Comparison of ENCODE assay signal across 10 cellular contexts in genomic region chr18:34223893-34224422, GRCh38. TPM values are rescaled to one million over a fixed set of nuclear protein-coding genes. Genes with fewer than 3 reads are reported as not detected.
A peak's percentile ranks its signal among the peaks of the same experiment; 100 is the strongest.
DNase-seq lines count a peak whose midpoint lies in the region; ATAC-seq and TF ChIP-seq lines count a peak whose summit lies in the region.
"Had no signal": no experiment of that assay in that cellular context is flagged by ENCODE, and none has a peak within 500 bp of the region (broad histone marks: within the 10 kb centered on the region; RNA-seq: fewer than 3 reads in every experiment).

No MANE protein-coding gene starts in this region.

- H3K27me3 Mint-ChIP-seq in activated naive CD4-positive, alpha-beta T cell treated with anti-CD3 and anti-CD28 coated beads, Interleukin-2, amount 10 ng/mL, durations not matched to agents 7 days and 5 days: peaks cover 40% of the 10 kb centered on the region

- H3K36me3 Mint-ChIP-seq in activated naive CD4-positive, alpha-beta T cell treated with anti-CD3 and anti-CD28 coated beads, Interleukin-2, amount 10 ng/mL, durations not matched to agents 7 days and 5 days: no peaks in the 10 kb centered on the region

- ATAC-seq in right cardiac atrium (no peak), HG02642 (IDR thresholded peaks at IDR 0.05; ENCODE audit: poor library complexity, unreplicated experiment) (no peak), HG02759 (IDR thresholded peaks at IDR 0.05; ENCODE audit: unreplicated experiment) (no peak), GM18907 (IDR thresholded peaks at IDR 0.05; ENCODE audit: unreplicated experiment) (no peak)

- peaks cover 2% of the 10 kb centered on the region for H3K4me1 Mint-ChIP-seq in activated naive CD4-positive, alpha-beta T cell treated with anti-CD3 and anti-CD28 coated beads, Interleukin-2, amount 10 ng/mL, durations not matched to agents 7 days and 5 days

- in situ Hi-C loops in GM13976 (cut with MboI; ENCODE audit: low sequenced_read_pairs, unreplicated experiment): no loop called here

- no peak overlapping the region for H3K9ac ChIP-seq in skeletal muscle satellite cell (ENCODE audit: low read depth, low read length)

- no peak overlapping the region for H3K27ac ChIP-seq in SJCRH30
- no peak overlapping the region for H3K27ac ChIP-seq in right cardiac atrium (ENCODE audit: low read length)

- H3K9me3 Mint-ChIP-seq in activated naive CD4-positive, alpha-beta T cell treated with anti-CD3 and anti-CD28 coated beads, Interleukin-2, amount 10 ng/mL, durations not matched to agents 7 days and 5 days: no peaks in the 10 kb centered on the region

- no peak for TF ChIP-seq CTCF in GM13976 (IDR thresholded peaks at IDR 0.05; ENCODE audit: borderline replicate concordance, control extremely low read depth, extremely low read depth, insufficient read depth, missing control alignments)

- no peak overlapping the region for H3K4me3 Mint-ChIP-seq in activated naive CD4-positive, alpha-beta T cell treated with anti-CD3 and anti-CD28 coated beads, Interleukin-2, amount 10 ng/mL, durations not matched to agents 7 days and 5 days

- H3K4me3 ChIP-seq in SJCRH30 (peak overlapping the region; percentile 55), right cardiac atrium (ENCODE audit: low read length) (peak overlapping the region; percentile 59), skeletal muscle satellite cell (ENCODE audit: low read length) (peak overlapping the region; percentile 70)

- DNase-seq in GM13976 (ENCODE audit: low spot score) (peak; percentile 36), SJCRH30 (no peak), right cardiac atrium (no peak)
- no peak for DNase-seq in activated naive CD4-positive, alpha-beta T cell treated with anti-CD3 and anti-CD28 coated beads, Interleukin-2, amount 10 ng/mL, durations not matched to agents 7 days and 5 days
- DNase-seq: activated CD4-positive, CD25-positive, alpha-beta regulatory T cell; GOT3 had no signal

- WGBS in right cardiac atrium: 1% methylated on average over 11 of the region's 11 CpGs

- no peaks in the 10 kb centered on the region for H3K36me3 ChIP-seq in SJCRH30
- no peaks in the 10 kb centered on the region for H3K36me3 ChIP-seq in skeletal muscle satellite cell (ENCODE audit: insufficient read depth, low read length)

- no peaks in the 10 kb centered on the region for H3K4me1 ChIP-seq in SJCRH30
- peaks cover 4% of the 10 kb centered on the region for H3K4me1 ChIP-seq in right cardiac atrium (ENCODE audit: control insufficient read depth, insufficient read depth, low read length)
- H3K4me1 ChIP-seq in skeletal muscle satellite cell (ENCODE audit: control insufficient read depth, insufficient read depth, low read length): peaks cover 27% of the 10 kb centered on the region

- intact Hi-C loops in right cardiac atrium (cut with DNase I): no loop called here

- peak overlapping the region; percentile 89 for H3K4me2 ChIP-seq in skeletal muscle satellite cell (ENCODE audit: low read length)

- H3K9me3 ChIP-seq in SJCRH30 (replicated peaks) (no peaks in the 10 kb centered on the region), right cardiac atrium (ENCODE audit: control insufficient read depth, low read length) (no peaks in the 10 kb centered on the region), skeletal muscle satellite cell (replicated peaks; ENCODE audit: low read length) (no peaks in the 10 kb centered on the region)

- H3K27me3 ChIP-seq in SJCRH30 (peaks cover 11% of the 10 kb centered on the region), right cardiac atrium (ENCODE audit: control insufficient read depth, insufficient read depth) (no peaks in the 10 kb centered on the region), skeletal muscle satellite cell (ENCODE audit: control insufficient read depth, insufficient read depth, low read length) (peaks cover 90% of the 10 kb centered on the region)

- H3K27ac Mint-ChIP-seq in activated naive CD4-positive, alpha-beta T cell treated with anti-CD3 and anti-CD28 coated beads, Interleukin-2, amount 10 ng/mL, durations not matched to agents 7 days and 5 days: no peak overlapping the region

- CTCF ChIA-PET in activated naive CD4-positive, alpha-beta T cell treated with anti-CD3 and anti-CD28 coated beads, Interleukin-2, amount 10 ng/mL, durations not matched to agents 7 days and 5 days (lab: Charles Lee): no interaction called here

RNA-seq across cellular contexts. Expression of gene NOL4, which starts 0.8 kb away (rescaled TPM):
- 0.06 and 0.08 TPM in 2 replicates for total RNA-seq in SJCRH30 (2014; rRNA removed; shearing (Covaris generic))
- total RNA-seq in right cardiac atrium: under 1 TPM in 3 of 4 donors, not detected in 1; 0.19 to 0.31 (median 0.20) TPM
- polyA plus RNA-seq in right cardiac atrium: 0.05 TPM
- total RNA-seq in skeletal muscle satellite cell (2012; rRNA removed): not detected in 2 replicates
